ENCODE assay signal across 28 cellular contexts in the genomic region with DNA sequence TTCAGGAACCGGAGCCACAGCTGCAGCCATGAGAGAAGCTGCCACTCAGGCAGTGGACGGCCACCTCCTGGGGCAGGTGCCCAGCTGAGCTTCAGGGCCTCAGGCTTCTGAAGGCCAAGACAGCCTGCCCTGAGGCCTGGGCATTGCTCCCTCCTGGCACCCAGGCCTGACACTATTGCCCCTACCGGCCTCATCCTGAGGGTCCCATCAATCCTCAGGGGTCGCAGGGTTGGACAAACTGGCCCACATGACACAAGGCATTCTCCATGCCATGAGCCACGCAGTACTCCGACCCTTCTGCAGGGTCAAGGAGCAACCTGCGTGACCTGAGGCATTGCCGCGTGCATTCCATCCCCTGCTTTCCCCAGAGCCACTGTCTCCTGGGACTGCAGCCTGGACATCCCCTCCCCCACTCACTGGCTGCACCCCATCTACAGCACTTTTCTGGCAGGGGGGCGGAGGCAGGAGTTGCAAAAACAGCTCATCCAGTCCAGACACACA. TPM values are rescaled to one million over a fixed set of nuclear protein-coding genes. Genes with fewer than 3 reads are reported as not detected.
"Had no signal": no experiment of that assay in that cellular context is flagged by ENCODE, and none has a peak within 500 bp of the region (broad histone marks: within the 10 kb centered on the region; RNA-seq: fewer than 3 reads in every experiment).

No MANE protein-coding gene starts in this region.

- H3K9ac ChIP-seq: parathyroid adenoma had no signal

- H3K9me3 ChIP-seq: esophagus muscularis mucosa, heart right ventricle, lower lobe of right lung, neutrophil, psoas muscle, thoracic aorta, tibial nerve, upper lobe of left lung had no signal

- FAIRE-seq: endothelial cell of umbilical vein, islet of Langerhans, urothelium cell line had no signal

- H3K4me1 ChIP-seq: foreskin keratinocyte, parathyroid adenoma, psoas muscle had no signal

- H3K27me3 ChIP-seq: esophagus muscularis mucosa, foreskin keratinocyte, neutrophil, tibial nerve, upper lobe of left lung had no signal

- DNase-seq: effector memory CD4-positive, alpha-beta T cell; foreskin keratinocyte; glutamatergic neuron; heart right ventricle; hippocampal formation; left ventricle myocardium superior; lower lobe of right lung; natural killer cell; stimulated activated CD4-positive, alpha-beta T cell treated with anti-CD3 and anti-CD28 coated beads, Interleukin-15, amount 100 ng/mL, for 24 hours; stimulated activated CD4-positive, alpha-beta T cell treated with anti-CD3 and anti-CD28 coated beads, Interleukin-2, amount 100 ng/mL, for 48 hours; stimulated activated naive B cell treated with anti-CD40 and anti-IgM and Interleukin-4, amounts not matched to agents 10 μg/mL and 1 μg/mL and 100 μg/mL, for 72 hours; upper lobe of left lung had no signal

- H3K36me3 ChIP-seq: esophagus muscularis mucosa, heart right ventricle, lower lobe of right lung, neutrophil, thoracic aorta, tibial nerve, upper lobe of left lung had no signal

- H3K4me3 ChIP-seq: coronary artery, esophagus muscularis mucosa, heart right ventricle, lower lobe of right lung, psoas muscle, skin epidermis, thoracic aorta, tibial nerve, upper lobe of left lung had no signal

- H3K27ac ChIP-seq: coronary artery, esophagus muscularis mucosa, foreskin keratinocyte, heart right ventricle, lower lobe of right lung, neutrophil, parathyroid adenoma, psoas muscle, skin epidermis, thoracic aorta, tibial nerve, upper lobe of left lung had no signal

- ATAC-seq: foreskin keratinocyte; heart right ventricle; left ventricle myocardium superior; lower lobe of right lung; natural killer cell; right cardiac atrium; stimulated activated naive B cell treated with anti-CD40 and anti-IgM and Interleukin-4, amounts not matched to agents 10 μg/mL and 1 μg/mL and 100 μg/mL, for 72 hours had no signal

- H2AFZ ChIP-seq: parathyroid adenoma had no signal

RNA-seq across cellular contexts. Expression of gene PNMA6E, which starts 7.1 kb away (rescaled TPM):
- total RNA-seq: dermis blood vessel endothelial cell, endothelial cell of umbilical vein, epithelial cell of proximal tubule, esophagus muscularis mucosa, fibroblast of lung, foreskin keratinocyte, heart right ventricle, left ventricle myocardium superior, lower lobe of right lung, natural killer cell, neural crest cell, psoas muscle, right cardiac atrium, thoracic aorta, tibial nerve had no signal
- polyA plus RNA-seq: endothelial cell of umbilical vein, fibroblast of lung, foreskin keratinocyte, heart right ventricle, psoas muscle, right cardiac atrium had no signal

RNA-seq across cellular contexts. Expression of gene TREX2, which starts 37.6 kb away (rescaled TPM):
- total RNA-seq: epithelial cell of proximal tubule had no signal
- polyA plus RNA-seq: fibroblast of lung had no signal
